Comparison of ENCODE assay signal across 13 cellular contexts in genomic region chr21:45517249-45518065, GRCh38. TPM values are rescaled to one million over a fixed set of nuclear protein-coding genes. Genes with fewer than 3 reads are reported as not detected.
DNase-seq lines count a peak whose midpoint lies in the region; ATAC-seq and TF ChIP-seq lines count a peak whose summit lies in the region.
"Had no signal": no experiment of that assay in that cellular context is flagged by ENCODE, and none has a peak within 500 bp of the region (broad histone marks: within the 10 kb centered on the region; RNA-seq: fewer than 3 reads in every experiment).

No MANE protein-coding gene starts in this region.

- H3K9me3 Mint-ChIP-seq in CD8-positive, alpha-beta T cell = peaks cover 31% of the 10 kb centered on the region
- peaks cover 39% of the 10 kb centered on the region for H3K9me3 Mint-ChIP-seq in activated naive CD8-positive, alpha-beta T cell treated with anti-CD3 and anti-CD28 coated beads for 36 hours

- no peak overlapping the region for H3K27ac ChIP-seq in CD8-positive, alpha-beta T cell (ENCODE audit: low read depth, low read length)
- H3K27ac ChIP-seq: thoracic aorta had no signal

- no peaks in the 10 kb centered on the region for H3K4me1 ChIP-seq in CD8-positive, alpha-beta T cell (ENCODE audit: insufficient read depth, low read length)

- no peak for TF ChIP-seq CTCF in CD8-positive, alpha-beta T cell (IDR thresholded peaks at IDR 0.05)

- ATAC-seq in CD8-positive, alpha-beta T cell = peak; percentile 40
- ATAC-seq in left lobe of liver (peak; percentile 35), HG03520 (IDR thresholded peaks at IDR 0.05; ENCODE audit: unreplicated experiment) (no peak)

- POLR2A ChIA-PET in CD8-positive, alpha-beta T cell (lab: Charles Lee) = no interaction called here

- peaks cover 69% of the 10 kb centered on the region for H3K36me3 Mint-ChIP-seq in CD8-positive, alpha-beta T cell
- peaks cover 55% of the 10 kb centered on the region for H3K36me3 Mint-ChIP-seq in activated naive CD8-positive, alpha-beta T cell treated with anti-CD3 and anti-CD28 coated beads for 36 hours

- H3K9me3 ChIP-seq in CD8-positive, alpha-beta T cell (ENCODE audit: low read length) = peaks cover 14% of the 10 kb centered on the region

- H3K27me3 Mint-ChIP-seq in CD8-positive, alpha-beta T cell (ENCODE audit: low read depth) = no peaks in the 10 kb centered on the region
- no peaks in the 10 kb centered on the region for H3K27me3 Mint-ChIP-seq in activated naive CD8-positive, alpha-beta T cell treated with anti-CD3 and anti-CD28 coated beads for 36 hours

- H3K4me1 Mint-ChIP-seq in CD8-positive, alpha-beta T cell (ENCODE audit: low read depth) = peaks cover 6% of the 10 kb centered on the region
- peaks cover 14% of the 10 kb centered on the region for H3K4me1 Mint-ChIP-seq in activated naive CD8-positive, alpha-beta T cell treated with anti-CD3 and anti-CD28 coated beads for 36 hours
- H3K4me1 Mint-ChIP-seq: nephron had no signal

- no peak overlapping the region for H3K4me3 ChIP-seq in CD8-positive, alpha-beta T cell (ENCODE audit: low read depth, low read length)
- H3K4me3 ChIP-seq: thoracic aorta had no signal

- no peak overlapping the region for H3K4me3 Mint-ChIP-seq in CD8-positive, alpha-beta T cell
- no peak overlapping the region for H3K4me3 Mint-ChIP-seq in activated naive CD8-positive, alpha-beta T cell treated with anti-CD3 and anti-CD28 coated beads for 36 hours
- H3K4me3 Mint-ChIP-seq: nephron had no signal

- peak overlapping the region; percentile 5 for H3K27ac Mint-ChIP-seq in CD8-positive, alpha-beta T cell
- peak overlapping the region; percentile 70 for H3K27ac Mint-ChIP-seq in activated naive CD8-positive, alpha-beta T cell treated with anti-CD3 and anti-CD28 coated beads for 36 hours
- H3K27ac Mint-ChIP-seq: nephron had no signal

- CTCF ChIA-PET in CD8-positive, alpha-beta T cell (lab: Charles Lee) = no interaction called here

- no peaks in the 10 kb centered on the region for H3K27me3 ChIP-seq in CD8-positive, alpha-beta T cell (ENCODE audit: insufficient read depth, low read length)

- no peaks in the 10 kb centered on the region for H3K36me3 ChIP-seq in CD8-positive, alpha-beta T cell (ENCODE audit: insufficient read depth, low read length)

- intact Hi-C loops in CD8-positive, alpha-beta T cell (cut with DNase I, micrococcal nuclease) = no loop called here

- DNase-seq in CD8-positive, alpha-beta T cell = peak in 1 of 7 experiments; percentile 21
- DNase-seq in M059J (ENCODE audit: low read depth) (peak; percentile 19), left lobe of liver (ENCODE audit: low spot score) (peak; percentile 65), KG1 (lab: John Stamatoyannopoulos, UW) (no peak), SHP77 (lab: John Stamatoyannopoulos, UW) (no peak), SK-N-DZ (ENCODE audit: low spot score) (no peak)
- no peak for DNase-seq in activated naive CD8-positive, alpha-beta T cell treated with anti-CD3 and anti-CD28 coated beads for 36 hours
- DNase-seq: effector CD8-positive, alpha-beta T cell; NCI-H526; T1000 had no signal

RNA-seq across cellular contexts. Expression of gene SLC19A1, which starts 24.8 kb away (rescaled TPM):
- 1 to 10 TPM; 8.8 to 9.0 TPM for total RNA-seq in CD8-positive, alpha-beta T cell
- 10.1 and 16.7 TPM in 2 replicates for total RNA-seq in M059J (2014; rRNA removed; shearing (Covaris generic))
- 10 to 100 TPM; 63.2 to 64.0 TPM for total RNA-seq in activated naive CD8-positive, alpha-beta T cell treated with anti-CD3 and anti-CD28 coated beads for 36 hours
- 13.7 TPM for total RNA-seq in left lobe of liver
- 19.8 TPM in 2 replicates for polyA plus RNA-seq in SK-N-DZ (2014; cell fraction: cytosol; rRNA removed)
- polyA plus RNA-seq in SK-N-DZ (2014; cell fraction: nucleus; rRNA removed) = 23.4 and 29.2 TPM in 2 replicates

Comparison
In these comparisons a context has a peak if more than half of its experiments do, and no peak if none do; other contexts are left out.
1. DNase-seq: peak in M059J (single experiment) and left lobe of liver (single experiment); none in activated naive CD8-positive, alpha-beta T cell treated with anti-CD3 and anti-CD28 coated beads for 36 hours (single experiment), KG1 (single experiment), SHP77 (0 of 2) and SK-N-DZ (single experiment).